8 cellular contexts compared by ENCODE assay signal in the genomic region with DNA sequence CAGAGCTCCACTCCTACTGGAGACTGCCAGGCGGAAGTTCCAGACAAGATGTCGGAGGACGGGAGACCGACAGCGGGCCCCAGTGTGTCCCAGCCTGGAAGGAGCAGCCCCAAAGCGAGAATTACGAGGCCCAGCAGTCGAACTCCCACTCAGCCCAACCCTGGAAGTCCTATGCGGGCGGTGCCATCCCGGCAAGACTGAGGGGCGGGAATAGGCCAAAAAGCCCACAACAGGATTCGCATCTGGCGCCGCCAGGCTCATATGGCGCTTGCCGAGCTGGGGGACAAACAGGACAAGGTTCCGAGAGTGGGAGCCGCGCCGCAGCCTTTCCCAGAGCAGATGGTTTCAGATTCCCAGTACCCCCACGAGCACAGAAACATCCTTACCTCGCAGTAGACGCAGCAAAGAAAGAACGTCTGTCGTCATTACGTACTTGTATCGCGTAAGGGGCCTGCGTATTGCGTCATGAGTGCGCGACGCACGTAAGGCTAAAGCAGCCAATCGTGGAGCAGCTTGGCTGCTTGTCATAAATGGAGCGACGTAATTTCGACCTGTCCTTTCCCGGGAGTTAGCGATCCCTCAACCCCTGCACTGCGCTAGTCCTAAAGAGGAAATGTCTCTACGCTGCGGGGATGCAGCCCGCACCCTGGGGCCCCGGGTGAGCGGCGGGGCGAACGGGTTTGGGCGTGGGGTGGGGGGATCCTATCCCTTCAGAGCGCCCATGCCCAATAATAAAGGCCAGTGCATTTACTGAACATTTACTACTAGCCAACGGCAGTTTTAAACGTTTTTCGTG. TPM values are rescaled to one million over a fixed set of nuclear protein-coding genes. Genes with fewer than 3 reads are reported as not detected.
DNase-seq lines count a peak whose midpoint lies in the region; TF ChIP-seq lines count a peak whose summit lies in the region.

A gene (plus strand): TSS at position 552 of the 796 bp plus-strand sequence. CDS start 62 bp downstream, at position 614.
A gene (minus strand): TSS at position 418 of the 796 bp plus-strand sequence. CDS start 483 bp downstream, outside the sequence.

- H3K27me3 Mint-ChIP-seq in nephron (ENCODE audit: low read depth), result no peaks in the 10 kb centered on the region
- no peaks in the 10 kb centered on the region for H3K27me3 Mint-ChIP-seq in stimulated activated naive CD8-positive, alpha-beta T cell treated with anti-CD3 and anti-CD28 coated beads, Interleukin-15, Interleukin-2, amounts not matched to agents 100 ng/mL and 50 ng/mL, for 24 hours

- in situ Hi-C loops in HAP-1 (cut with MboI; ENCODE audit: low sequenced_read_pairs), result loop anchor here (25.0 kb wide), 1 partner anchor 854 kb away; no protein-coding TSS in a partner anchor

- peaks cover 25% of the 10 kb centered on the region for H3F3A ChIP-seq in MM.1S (ENCODE audit: insufficient read depth, low read length)

- TF ChIP-seq CTCF in MM.1S (IDR thresholded peaks at IDR 0.05; ENCODE audit: low read length) (no peak), fibroblast of the aortic adventitia (IDR thresholded peaks at IDR 0.05; ENCODE audit: insufficient read depth, low read length) (no peak), nephron (IDR thresholded peaks at IDR 0.05; ENCODE audit: unreplicated experiment in 3 of 3) (no peak)

- H3K9ac ChIP-seq in ES-I3 (ENCODE audit: low read depth, low read length) (peak within 1 kb of the TSS; percentile 95), MM.1S (ENCODE audit: low read length) (peak within 1 kb of the TSS; percentile 97)

- H3K4me1 ChIP-seq in ES-I3 (ENCODE audit: insufficient read depth, low read length) (peaks cover 4% of the 10 kb centered on the region; the same call in 1 of the 2 replicates), HAP-1 (peaks cover 14% of the 10 kb centered on the region), MM.1S (ENCODE audit: low read length) (peaks cover 12% of the 10 kb centered on the region; the same call in 1 of the 2 replicates)

- peaks cover 14% of the 10 kb centered on the region for H4K20me1 ChIP-seq in MM.1S (ENCODE audit: insufficient read depth, low read length)

- H3K4me3 ChIP-seq in HAP-1 (peak within 1 kb of the TSS; percentile 92), MM.1S (ENCODE audit: low read length) (peak within 1 kb of the TSS; percentile 90), fibroblast of the aortic adventitia (ENCODE audit: low read depth, low read length) (peak within 1 kb of the TSS; percentile 90)

- H2AFZ ChIP-seq in MM.1S (ENCODE audit: low read length), result peak within 1 kb of the TSS; percentile 85

- peak within 1 kb of the TSS; percentile 99 for H3K4me3 Mint-ChIP-seq in nephron
- H3K4me3 Mint-ChIP-seq in stimulated activated naive CD8-positive, alpha-beta T cell treated with anti-CD3 and anti-CD28 coated beads, Interleukin-15, Interleukin-2, amounts not matched to agents 100 ng/mL and 50 ng/mL, for 24 hours, result peak within 1 kb of the TSS; percentile 98

- H3K9me2 ChIP-seq in MM.1S (replicated peaks; ENCODE audit: insufficient read depth, low read length), result no peaks in the 10 kb centered on the region

- no peaks in the 10 kb centered on the region for H3K9me3 Mint-ChIP-seq in nephron
- H3K9me3 Mint-ChIP-seq in stimulated activated naive CD8-positive, alpha-beta T cell treated with anti-CD3 and anti-CD28 coated beads, Interleukin-15, Interleukin-2, amounts not matched to agents 100 ng/mL and 50 ng/mL, for 24 hours, result no peaks in the 10 kb centered on the region

- DNase-seq in HAP-1 (ENCODE audit: low spot score in 2 of 2) (peak; percentile 94 to 96), MM.1S (peak; percentile 99), SIG-M5 (lab: John Stamatoyannopoulos, UW) (peak; percentile 79), activated gamma-delta T cell (lab: John Stamatoyannopoulos, UW) (peak; percentile 64), fibroblast of the aortic adventitia (ENCODE audit: low read depth) (peak; percentile 100)

- H3K4me2 ChIP-seq in MM.1S (ENCODE audit: low read depth, low read length), result peak within 1 kb of the TSS; percentile 97

- H3K9me3 ChIP-seq in ES-I3 (ENCODE audit: control insufficient read depth, insufficient read depth, low read length) (no peaks in the 10 kb centered on the region), HAP-1 (no peaks in the 10 kb centered on the region), MM.1S (replicated peaks; ENCODE audit: insufficient read depth, low read length) (no peaks in the 10 kb centered on the region)

- peaks cover 43% of the 10 kb centered on the region for H3K79me2 ChIP-seq in MM.1S (ENCODE audit: low read length)

- H3K27ac ChIP-seq in MM.1S (ENCODE audit: low read length), result peak within 1 kb of the TSS; percentile 80

- H3K27me3 ChIP-seq in HAP-1 (ENCODE audit: low read depth), result no peaks in the 10 kb centered on the region
- no peaks in the 10 kb centered on the region for H3K27me3 ChIP-seq in MM.1S (replicated peaks; ENCODE audit: insufficient read depth, low read length)

- peaks cover 24% of the 10 kb centered on the region for H3K4me1 Mint-ChIP-seq in nephron
- H3K4me1 Mint-ChIP-seq in stimulated activated naive CD8-positive, alpha-beta T cell treated with anti-CD3 and anti-CD28 coated beads, Interleukin-15, Interleukin-2, amounts not matched to agents 100 ng/mL and 50 ng/mL, for 24 hours (ENCODE audit: low read depth), result peaks cover 60% of the 10 kb centered on the region

- H3K36me3 Mint-ChIP-seq in nephron (ENCODE audit: low read depth), result peaks cover 48% of the 10 kb centered on the region
- H3K36me3 Mint-ChIP-seq in stimulated activated naive CD8-positive, alpha-beta T cell treated with anti-CD3 and anti-CD28 coated beads, Interleukin-15, Interleukin-2, amounts not matched to agents 100 ng/mL and 50 ng/mL, for 24 hours (ENCODE audit: low read depth), result peaks cover 81% of the 10 kb centered on the region

- peak within 1 kb of the TSS; percentile 94 to 98 (median 98) for H3K27ac Mint-ChIP-seq in nephron
- peak within 1 kb of the TSS; percentile 99 for H3K27ac Mint-ChIP-seq in stimulated activated naive CD8-positive, alpha-beta T cell treated with anti-CD3 and anti-CD28 coated beads, Interleukin-15, Interleukin-2, amounts not matched to agents 100 ng/mL and 50 ng/mL, for 24 hours

- H3K36me3 ChIP-seq in ES-I3 (ENCODE audit: insufficient read depth, low read length), result peaks cover 35% of the 10 kb centered on the region
- peaks cover 82% of the 10 kb centered on the region for H3K36me3 ChIP-seq in HAP-1 (replicated peaks)
- peaks cover 21% of the 10 kb centered on the region for H3K36me3 ChIP-seq in MM.1S (replicated peaks; ENCODE audit: insufficient read depth, low read length)

RNA-seq across cellular contexts. Expression of the first gene that starts in this region (rescaled TPM):
- total RNA-seq in fibroblast of the aortic adventitia (ENCODE audit: low replicate concordance), result 9.7 and 15.4 TPM in 2 replicates

RNA-seq across cellular contexts. Expression of the second gene that starts in this region (rescaled TPM):
- 2,655 and 3,884 TPM in 2 replicates for total RNA-seq in fibroblast of the aortic adventitia (ENCODE audit: low replicate concordance)

Comparison
In these comparisons a context has a peak if more than half of its experiments do, and no peak if none do; other contexts are left out.
1. Peak in every context shown above with its lines: DNase-seq, H3K4me3 ChIP-seq and H3K27ac ChIP-seq.